8 cellular contexts compared by ENCODE assay signal in genomic region chrX:71095555-71095970, GRCh38. TPM values are rescaled to one million over a fixed set of nuclear protein-coding genes. Genes with fewer than 3 reads are reported as not detected.
A peak's percentile ranks its signal among the peaks of the same experiment; 100 is the strongest.
DNase-seq lines count a peak whose midpoint lies in the region; ATAC-seq and TF ChIP-seq lines count a peak whose summit lies in the region.

Gene FOXO4, plus strand, starts transcription at chrX:71095851. Its CDS starts 678 bp downstream, at chrX:71096529.

- intact Hi-C loops in T-helper 2 cell treated with Interferon-gamma antibody and Interleukin-4, amounts not matched to agents 100 ng/mL and 5 ng/mL, for 36 hours (cut with micrococcal nuclease) = loop anchor here (1.0 to 5.0 kb wide), 2 partner anchors 27 to 187 kb away; partner anchors contain the start of genes NONO and SNX12
- intact Hi-C loops in ascending aorta (cut with DNase I) = loop anchor here (1.0 kb wide), 1 partner anchor 27 kb away; the partner anchor contains the start of gene SNX12

- no peak for TF ChIP-seq CTCF in ascending aorta (IDR thresholded peaks at IDR 0.05)

- peak; percentile 67 for TF ChIP-seq POLR2A in GM15510 (IDR thresholded peaks at IDR 0.05; ENCODE audit: borderline replicate concordance, extremely low read depth, insufficient read length)

- peaks cover 0 to 4% of the 10 kb centered on the region in 2 donors for H3K4me1 ChIP-seq in ascending aorta

- peak; percentile 91 for ATAC-seq in HG02938 (IDR thresholded peaks at IDR 0.05; ENCODE audit: unreplicated experiment)
- no peak for ATAC-seq in HG02970 (IDR thresholded peaks at IDR 0.05; ENCODE audit: low FRiP score, unreplicated experiment)

- peak within 1 kb of the TSS; percentile 49 to 73 for H3K27ac ChIP-seq in ascending aorta

- H3K36me3 ChIP-seq in ascending aorta = no peaks in the 10 kb centered on the region

- no peaks in the 10 kb centered on the region for H3K9me3 ChIP-seq in ascending aorta

- peak within 1 kb of the TSS; percentile 55 to 64 for H3K4me3 ChIP-seq in ascending aorta

- no peaks in the 10 kb centered on the region for H3K27me3 ChIP-seq in ascending aorta

- DNase-seq in NCI-H187 treated with DMSO at 0.1 percent for 48 hours (lab: John Stamatoyannopoulos, UW) = peak; percentile 11
- peak; percentile 74 to 93 for DNase-seq in ascending aorta (ENCODE audit: low spot score in 2 of 2)
- DNase-seq in hepatic stellate cell (ENCODE audit: low spot score) = peak; percentile 89
- peak; percentile 72 for DNase-seq in retina

RNA-seq across cellular contexts. Expression of gene FOXO4, which starts in this region (rescaled TPM):
- 8.4 and 10.3 TPM in 2 replicates for total RNA-seq in T-helper 2 cell treated with Interferon-gamma antibody and Interleukin-4, amounts not matched to agents 100 ng/mL and 5 ng/mL, for 36 hours
- total RNA-seq in ascending aorta = 8.0 TPM

Comparison
In these comparisons a context has a peak if more than half of its experiments do, and no peak if none do; other contexts are left out.
1. DNase-seq: peak in every context shown above with its lines; median percentile 89 in hepatic stellate cell; 84 in ascending aorta; 72 in retina; 11 in NCI-H187 treated with DMSO at 0.1 percent for 48 hours.